In genomic region chr10:122480146-122480833, GRCh38 we compare ENCODE assay signal across 19 cellular contexts. TPM values are rescaled to one million over a fixed set of nuclear protein-coding genes. Genes with fewer than 3 reads are reported as not detected.
DNase-seq lines count a peak whose midpoint lies in the region; ATAC-seq and TF ChIP-seq lines count a peak whose summit lies in the region.
"Had no signal": no experiment of that assay in that cellular context is flagged by ENCODE, and none has a peak within 500 bp of the region (broad histone marks: within the 10 kb centered on the region; RNA-seq: fewer than 3 reads in every experiment).

No MANE protein-coding gene starts in this region.

- no peaks in the 10 kb centered on the region for H3K9me3 ChIP-seq in mesenchymal stem cell (ENCODE audit: control insufficient read depth, low read length)
- H3K9me3 ChIP-seq: BE2C had no signal

- no peaks in the 10 kb centered on the region for H3K27me3 ChIP-seq in mesenchymal stem cell (ENCODE audit: control insufficient read depth in 1 of 2, insufficient read depth in 1 of 2, low read length in 2 of 2)
- H3K27me3 ChIP-seq: BE2C had no signal

- H3K36me3 ChIP-seq in mesenchymal stem cell (ENCODE audit: control insufficient read depth in 1 of 2, insufficient read depth in 2 of 2, low read depth in 1 of 2, low read length in 2 of 2) = peaks cover 5 to 67% of the 10 kb centered on the region in 2 experiments
- H3K36me3 ChIP-seq: BE2C had no signal

- WGBS in mesenchymal stem cell = 92% methylated on average over 10 of the region's 10 CpGs

- H2BK5ac ChIP-seq in mesenchymal stem cell (ENCODE audit: low read depth, low read length, poor library complexity, severe bottlenecking) = no peak overlapping the region

- no peak for ATAC-seq in effector memory CD8-positive, alpha-beta T cell (replicated peaks)

- H3K14ac ChIP-seq in mesenchymal stem cell (ENCODE audit: low read length in 2 of 2) = no peak overlapping the region

- no peak overlapping the region for H3K4me3 Mint-ChIP-seq in effector memory CD8-positive, alpha-beta T cell
- H3K4me3 Mint-ChIP-seq: CD4-positive, CD25-positive, alpha-beta regulatory T cell; IgD-negative memory B cell had no signal

- no peak overlapping the region for H2AK5ac ChIP-seq in mesenchymal stem cell (ENCODE audit: low read length, severe bottlenecking)

- peaks cover 3 to 6% of the 10 kb centered on the region in 2 donors for H3K9me3 Mint-ChIP-seq in effector memory CD8-positive, alpha-beta T cell

- no peaks in the 10 kb centered on the region for H3K4me1 Mint-ChIP-seq in effector memory CD8-positive, alpha-beta T cell (ENCODE audit: low read depth in 2 of 2)
- H3K4me1 Mint-ChIP-seq: CD4-positive, CD25-positive, alpha-beta regulatory T cell; IgD-negative memory B cell had no signal

- H3K23ac ChIP-seq in mesenchymal stem cell (ENCODE audit: low read length in 2 of 2) = no peak overlapping the region

- peaks cover 15% of the 10 kb centered on the region for H3K4me1 ChIP-seq in mesenchymal stem cell (ENCODE audit: control insufficient read depth, insufficient read depth, low read depth, low read length)
- H3K4me1 ChIP-seq: BE2C had no signal

- H3K27ac ChIP-seq in RWPE1 (peak overlapping the region; percentile 75), caudate nucleus (ENCODE audit: low read depth, low read length) (peak overlapping the region; percentile 94), mesenchymal stem cell (ENCODE audit: low read length, poor library complexity, severe bottlenecking) (no peak overlapping the region), substantia nigra (ENCODE audit: low read depth, low read length, poor library complexity, severe bottlenecking) (peak overlapping the region; percentile 95)

- peaks cover 4% of the 10 kb centered on the region for H3K36me3 Mint-ChIP-seq in effector memory CD8-positive, alpha-beta T cell (ENCODE audit: insufficient read depth)
- H3K36me3 Mint-ChIP-seq: CD4-positive, CD25-positive, alpha-beta regulatory T cell; IgD-negative memory B cell had no signal

- no peak overlapping the region for H3K27ac Mint-ChIP-seq in effector memory CD8-positive, alpha-beta T cell
- H3K27ac Mint-ChIP-seq: CD4-positive, CD25-positive, alpha-beta regulatory T cell; IgD-negative memory B cell had no signal

- peak overlapping the region; percentile 31 to 37 for H2BK12ac ChIP-seq in mesenchymal stem cell (ENCODE audit: low read length in 2 of 2)

- peak overlapping the region; percentile 59 for H4K91ac ChIP-seq in mesenchymal stem cell (ENCODE audit: low read length)

- H3K4me3 ChIP-seq in mesenchymal stem cell (ENCODE audit: insufficient read depth in 1 of 2, low read depth in 1 of 2, low read length in 2 of 2) = no peak overlapping the region

- TF ChIP-seq CTCF in RWPE1 (conservative IDR thresholded peaks at IDR 0.05; ENCODE audit: low read depth) = no peak

- H4K8ac ChIP-seq in mesenchymal stem cell (ENCODE audit: low read length) = no peak overlapping the region

- peaks cover 29 to 36% of the 10 kb centered on the region in 2 donors for H3K27me3 Mint-ChIP-seq in effector memory CD8-positive, alpha-beta T cell

- CTCF ChIA-PET in RWPE1 (lab: Yijun Ruan, JAX) = interaction anchor here (0.6 to 1.1 kb wide), 2 partner anchors 11 to 125 kb away, joined by 3 to 4 read pairs; no protein-coding TSS in a partner anchor

- H3K18ac ChIP-seq in mesenchymal stem cell (ENCODE audit: low read depth in 1 of 2, low read length in 2 of 2) = peak overlapping the region in 1 of 2 experiments; percentile 62

- no peak overlapping the region for H3K4me2 ChIP-seq in mesenchymal stem cell (ENCODE audit: low read length, poor library complexity, severe bottlenecking)

- POLR2A ChIA-PET in RWPE1 (lab: Yijun Ruan, JAX; ENCODE audit: low non-redundant PET) = no interaction called here

- DNase-seq in RWPE1 (ENCODE audit: low spot score) (no peak), caudate nucleus (lab: John Stamatoyannopoulos, UW) (no peak), mesenchymal stem cell (no peak), substantia nigra (lab: John Stamatoyannopoulos, UW) (no peak), HuH-7 (ENCODE audit: low spot score) (no peak), KG1 (lab: John Stamatoyannopoulos, UW) (no peak)
- no peak for DNase-seq in effector memory CD8-positive, alpha-beta T cell
- DNase-seq: BE2C; CD4-positive, CD25-positive, alpha-beta regulatory T cell; DMS79; Karpas-422; MV-4-11; NCI-H1105 treated with DMSO at 0.1 percent for 48 hours; NCI-H2029 treated with DMSO at 0.1 percent for 48 hours; NCI-H2171; NCI-H446; NCI-H526; SHP77 had no signal

- H3K9ac ChIP-seq in mesenchymal stem cell (ENCODE audit: low read length) = no peak overlapping the region

- H2AFZ ChIP-seq in mesenchymal stem cell (ENCODE audit: low read depth, low read length) = no peak overlapping the region

- H2BK15ac ChIP-seq in mesenchymal stem cell (ENCODE audit: low read depth, poor library complexity, severe bottlenecking) = no peak overlapping the region

- H2BK120ac ChIP-seq in mesenchymal stem cell (ENCODE audit: low read depth, low read length) = no peak overlapping the region

- peaks cover 15% of the 10 kb centered on the region for H3K79me1 ChIP-seq in mesenchymal stem cell (replicated peaks; ENCODE audit: low read length, poor library complexity, severe bottlenecking)

- no peak overlapping the region for H3K4ac ChIP-seq in mesenchymal stem cell (ENCODE audit: low read depth in 1 of 2, low read length in 2 of 2)

RNA-seq across cellular contexts. Expression of gene HTRA1, which starts 18.9 kb away (rescaled TPM):
- polyA plus RNA-seq in mesenchymal stem cell (2013, experiment 1 of 2) = 204 TPM
- 204 TPM for polyA plus RNA-seq in mesenchymal stem cell (2013, experiment 2 of 2)
- polyA plus RNA-seq: CD4-positive, CD25-positive, alpha-beta regulatory T cell; IgD-negative memory B cell had no signal

RNA-seq across cellular contexts. Expression of gene ARMS2, which starts 25.8 kb away (rescaled TPM):
- not detected for polyA plus RNA-seq in mesenchymal stem cell (2013, experiment 1 of 2)
- polyA plus RNA-seq in mesenchymal stem cell (2013, experiment 2 of 2) = not detected
- polyA plus RNA-seq: CD4-positive, CD25-positive, alpha-beta regulatory T cell; IgD-negative memory B cell had no signal
